In the genomic region with DNA sequence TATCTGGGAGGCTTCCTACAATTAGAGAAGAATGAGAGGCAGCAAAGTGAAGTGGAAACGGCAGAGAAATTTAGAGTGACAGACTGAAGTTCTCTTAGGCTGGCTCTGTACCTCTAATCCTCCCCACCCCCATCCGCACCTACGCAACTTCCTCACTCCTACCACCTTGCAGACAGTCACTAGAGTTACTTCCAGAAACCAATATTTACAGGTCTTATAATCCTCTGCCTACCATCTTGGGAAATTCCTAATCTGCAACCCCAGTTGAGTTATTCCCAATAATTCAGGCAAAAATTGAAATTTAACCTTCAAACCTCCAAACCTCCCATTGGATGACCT, we compare ENCODE assay signal across 1 cellular context.
TF ChIP-seq lines count a peak whose summit lies in the region.

No MANE protein-coding gene starts in this region.

TF ChIP-seq in GM12878, 131 proteins besides CTCF, POLR2A, EP300 and RAD21 (continued from another document):
- no peak for TF ChIP-seq TCF7 (IDR thresholded peaks at IDR 0.05; ENCODE audit: borderline replicate concordance)
- no peak for TF ChIP-seq GABPA (IDR thresholded peaks at IDR 0.05; ENCODE audit: low read depth)
- no peak for TF ChIP-seq MTA2 (IDR thresholded peaks at IDR 0.05; ENCODE audit: low read depth)
- TF ChIP-seq STAT1 (conservative IDR thresholded peaks at IDR 0.05): no peak
- no peak for TF ChIP-seq EZH2 (IDR thresholded peaks at IDR 0.05; ENCODE audit: borderline replicate concordance, control insufficient read depth, low read depth, low read length)
- TF ChIP-seq TAF1 (IDR thresholded peaks at IDR 0.05; ENCODE audit: borderline replicate concordance, low read depth, low read length): no peak
- TF ChIP-seq, protein P1, sequence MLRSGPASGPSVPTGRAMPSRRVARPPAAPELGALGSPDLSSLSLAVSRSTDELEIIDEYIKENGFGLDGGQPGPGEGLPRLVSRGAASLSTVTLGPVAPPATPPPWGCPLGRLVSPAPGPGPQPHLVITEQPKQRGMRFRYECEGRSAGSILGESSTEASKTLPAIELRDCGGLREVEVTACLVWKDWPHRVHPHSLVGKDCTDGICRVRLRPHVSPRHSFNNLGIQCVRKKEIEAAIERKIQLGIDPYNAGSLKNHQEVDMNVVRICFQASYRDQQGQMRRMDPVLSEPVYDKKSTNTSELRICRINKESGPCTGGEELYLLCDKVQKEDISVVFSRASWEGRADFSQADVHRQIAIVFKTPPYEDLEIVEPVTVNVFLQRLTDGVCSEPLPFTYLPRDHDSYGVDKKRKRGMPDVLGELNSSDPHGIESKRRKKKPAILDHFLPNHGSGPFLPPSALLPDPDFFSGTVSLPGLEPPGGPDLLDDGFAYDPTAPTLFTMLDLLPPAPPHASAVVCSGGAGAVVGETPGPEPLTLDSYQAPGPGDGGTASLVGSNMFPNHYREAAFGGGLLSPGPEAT (IDR thresholded peaks at IDR 0.05; ENCODE audit: low read depth): no peak
- TF ChIP-seq EED (IDR thresholded peaks at IDR 0.05; ENCODE audit: low read depth): no peak
- no peak for TF ChIP-seq YBX1 (IDR thresholded peaks at IDR 0.05)
- no peak for TF ChIP-seq BCLAF1 (IDR thresholded peaks at IDR 0.05)
- no peak for TF ChIP-seq ZNF622 (IDR thresholded peaks at IDR 0.05)
- TF ChIP-seq PML (IDR thresholded peaks at IDR 0.05; ENCODE audit: low read length): no peak
TF ChIP-seq in GM12878: peak in this region for 0.
